In the genomic region with DNA sequence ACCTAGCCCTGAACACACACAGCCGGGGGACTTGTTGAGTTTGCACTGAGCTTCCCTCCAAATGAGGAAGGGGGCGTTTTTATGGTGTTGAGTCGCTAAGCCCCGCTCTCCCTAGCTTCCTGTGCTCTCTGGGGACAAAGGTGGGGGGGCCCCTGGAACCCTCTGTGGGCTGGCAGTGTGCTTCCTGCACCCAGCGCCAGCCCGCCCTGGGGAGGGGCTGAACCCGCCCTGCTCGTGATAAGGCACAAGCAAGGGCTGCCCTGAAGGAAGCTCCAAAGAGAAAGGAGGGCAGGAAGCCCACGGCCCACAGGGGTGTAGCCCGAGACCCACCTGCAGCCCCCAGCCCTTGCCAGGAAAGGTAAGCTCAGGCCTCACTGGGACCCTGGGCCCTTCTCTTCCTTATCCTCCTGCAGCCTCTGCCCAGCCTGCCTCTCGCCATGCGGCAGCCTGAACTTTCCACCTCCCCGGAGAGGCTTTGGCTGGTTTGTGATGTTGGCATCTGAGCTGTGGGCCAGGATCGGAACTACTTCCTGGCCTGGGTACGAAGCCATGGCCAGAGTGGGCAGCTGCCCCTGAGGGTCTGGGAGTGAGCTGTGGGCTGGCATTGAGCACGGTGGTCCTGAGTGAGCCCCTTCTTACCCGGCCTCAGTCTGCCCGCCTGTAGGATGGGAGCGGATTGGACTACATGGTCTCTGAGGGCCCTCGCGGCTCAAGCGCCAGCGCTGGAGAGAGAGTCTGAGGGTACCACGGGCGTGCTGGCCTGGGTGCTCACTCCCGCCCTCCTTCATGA, we compare ENCODE assay signal across 8 cellular contexts. TPM values are rescaled to one million over a fixed set of nuclear protein-coding genes. Genes with fewer than 3 reads are reported as not detected.
DNase-seq lines count a peak whose midpoint lies in the region; ATAC-seq and TF ChIP-seq lines count a peak whose summit lies in the region.

A gene (plus strand): TSS at position 265 of the 790 bp plus-strand sequence. CDS start 644 bp downstream, outside the sequence.

- H3K79me2 ChIP-seq in DOHH2 (ENCODE audit: control insufficient read depth, low read length), result peaks cover 40% of the 10 kb centered on the region

- no peaks in the 10 kb centered on the region; the same call in 1 of the 2 replicates for H4K20me1 ChIP-seq in DOHH2 (ENCODE audit: control insufficient read depth, insufficient read depth, low read depth, low read length)

- H3K9me3 ChIP-seq in DOHH2 (ENCODE audit: control insufficient read depth, insufficient read depth, low read length), result no peaks in the 10 kb centered on the region
- H3K9me3 ChIP-seq in HUES48 (ENCODE audit: control insufficient read depth, insufficient read depth, low read length), result no peaks in the 10 kb centered on the region
- no peaks in the 10 kb centered on the region for H3K9me3 ChIP-seq in vagina

- H3K27ac ChIP-seq in DOHH2 (ENCODE audit: low read depth, low read length) (peak within 1 kb of the TSS; percentile 95), HUES48 (ENCODE audit: low read depth, low read length) (peak within 1 kb of the TSS; percentile 42), vagina (peak within 1 kb of the TSS; percentile 76)

- H3K9me2 ChIP-seq in DOHH2 (replicated peaks; ENCODE audit: control insufficient read depth, low read length), result no peaks in the 10 kb centered on the region

- ATAC-seq in effector memory CD8-positive, alpha-beta T cell (replicated peaks), result peak; percentile 62
- no peak for ATAC-seq in GM19452 (IDR thresholded peaks at IDR 0.05; ENCODE audit: unreplicated experiment)

- H3K36me3 ChIP-seq in DOHH2 (ENCODE audit: control insufficient read depth, low read length) (peaks cover 85% of the 10 kb centered on the region), HUES48 (ENCODE audit: control insufficient read depth, insufficient read depth, low read length) (peaks cover 69% of the 10 kb centered on the region), vagina (peaks cover 0 to 25% of the 10 kb centered on the region in 2 donors)

- peak within 1 kb of the TSS; percentile 77 for H3K4me2 ChIP-seq in DOHH2 (ENCODE audit: low read length)

- TF ChIP-seq POLR2A in vagina (IDR thresholded peaks at IDR 0.05), result no peak

- H3K4me1 ChIP-seq in DOHH2 (ENCODE audit: control insufficient read depth, low read length) (peaks cover 88% of the 10 kb centered on the region), HUES48 (ENCODE audit: control insufficient read depth, insufficient read depth, low read length) (no peaks in the 10 kb centered on the region), vagina (peaks cover 27% of the 10 kb centered on the region)

- no peak for TF ChIP-seq CTCF in DOHH2 (IDR thresholded peaks at IDR 0.05; ENCODE audit: low read depth, low read length, poor library complexity, severe bottlenecking)
- TF ChIP-seq CTCF in osteocyte (IDR thresholded peaks at IDR 0.05), result no peak
- no peak for TF ChIP-seq CTCF in vagina (IDR thresholded peaks at IDR 0.05)

- peak within 1 kb of the TSS; percentile 12; the same call in 1 of the 2 replicates for H3K9ac ChIP-seq in HUES48 (ENCODE audit: low read depth, low read length)

- peak within 1 kb of the TSS; percentile 88 for H3K4me3 Mint-ChIP-seq in activated CD4-positive, alpha-beta T cell treated with anti-CD3 and anti-CD28 coated beads, Interleukin-2, amount 10 ng/mL, durations not matched to agents 24 days and 14 days
- peak within 1 kb of the TSS; percentile 90 to 96 for H3K4me3 Mint-ChIP-seq in effector memory CD8-positive, alpha-beta T cell
- H3K4me3 Mint-ChIP-seq in osteocyte (ENCODE audit: unreplicated experiment), result no peak within 1 kb of the TSS

- H3K36me3 Mint-ChIP-seq in activated CD4-positive, alpha-beta T cell treated with anti-CD3 and anti-CD28 coated beads, Interleukin-2, amount 10 ng/mL, durations not matched to agents 24 days and 14 days (ENCODE audit: low read depth), result peaks cover 71% of the 10 kb centered on the region
- H3K36me3 Mint-ChIP-seq in effector memory CD8-positive, alpha-beta T cell (ENCODE audit: insufficient read depth), result peaks cover 73% of the 10 kb centered on the region
- peaks cover 24% of the 10 kb centered on the region for H3K36me3 Mint-ChIP-seq in osteocyte (ENCODE audit: unreplicated experiment)

- peaks cover 30% of the 10 kb centered on the region for H3K4me1 Mint-ChIP-seq in activated CD4-positive, alpha-beta T cell treated with anti-CD3 and anti-CD28 coated beads, Interleukin-2, amount 10 ng/mL, durations not matched to agents 24 days and 14 days
- H3K4me1 Mint-ChIP-seq in effector memory CD8-positive, alpha-beta T cell (ENCODE audit: low read depth in 2 of 2), result peaks cover 39 to 41% of the 10 kb centered on the region in 2 donors
- H3K4me1 Mint-ChIP-seq in osteocyte (ENCODE audit: unreplicated experiment), result peaks cover 17% of the 10 kb centered on the region

- H3K27me3 Mint-ChIP-seq in activated CD4-positive, alpha-beta T cell treated with anti-CD3 and anti-CD28 coated beads, Interleukin-2, amount 10 ng/mL, durations not matched to agents 24 days and 14 days, result no peaks in the 10 kb centered on the region
- no peaks in the 10 kb centered on the region for H3K27me3 Mint-ChIP-seq in effector memory CD8-positive, alpha-beta T cell
- no peaks in the 10 kb centered on the region for H3K27me3 Mint-ChIP-seq in osteocyte (ENCODE audit: unreplicated experiment)

- H3K27me3 ChIP-seq in DOHH2 (ENCODE audit: control insufficient read depth, low read length) (no peaks in the 10 kb centered on the region), HUES48 (ENCODE audit: control insufficient read depth, insufficient read depth, low read length) (no peaks in the 10 kb centered on the region), vagina (no peaks in the 10 kb centered on the region)

- peak; percentile 93 for DNase-seq in activated CD4-positive, alpha-beta T cell treated with anti-CD3 and anti-CD28 coated beads, Interleukin-2, amount 10 ng/mL, durations not matched to agents 24 days and 14 days
- peak; percentile 49 to 57 (median 54) for DNase-seq in effector memory CD8-positive, alpha-beta T cell
- no peak for DNase-seq in osteocyte (ENCODE audit: extremely low spot score, unreplicated experiment)
- no peak for DNase-seq in vagina (ENCODE audit: extremely low spot score in 2 of 2)
- no peak for DNase-seq in NCI-H2029 (lab: John Stamatoyannopoulos, UW)

- H3K4me3 ChIP-seq in DOHH2 (ENCODE audit: low read length), result peak within 1 kb of the TSS; percentile 84
- H3K4me3 ChIP-seq in HUES48 (ENCODE audit: low read depth, low read length), result no peak within 1 kb of the TSS
- peak within 1 kb of the TSS; percentile 27 to 40 for H3K4me3 ChIP-seq in vagina

- peaks cover 29% of the 10 kb centered on the region for H3F3A ChIP-seq in DOHH2 (ENCODE audit: control insufficient read depth, insufficient read depth)

- H3K9me3 Mint-ChIP-seq in activated CD4-positive, alpha-beta T cell treated with anti-CD3 and anti-CD28 coated beads, Interleukin-2, amount 10 ng/mL, durations not matched to agents 24 days and 14 days, result no peaks in the 10 kb centered on the region
- no peaks in the 10 kb centered on the region for H3K9me3 Mint-ChIP-seq in effector memory CD8-positive, alpha-beta T cell
- H3K9me3 Mint-ChIP-seq in osteocyte (ENCODE audit: unreplicated experiment), result no peaks in the 10 kb centered on the region

- H3K27ac Mint-ChIP-seq in activated CD4-positive, alpha-beta T cell treated with anti-CD3 and anti-CD28 coated beads, Interleukin-2, amount 10 ng/mL, durations not matched to agents 24 days and 14 days, result peak within 1 kb of the TSS; percentile 92
- H3K27ac Mint-ChIP-seq in effector memory CD8-positive, alpha-beta T cell, result peak within 1 kb of the TSS; percentile 93 to 95
- peak within 1 kb of the TSS; percentile 80 for H3K27ac Mint-ChIP-seq in osteocyte (ENCODE audit: unreplicated experiment)

- intact Hi-C loops in activated CD4-positive, alpha-beta T cell treated with anti-CD3 and anti-CD28 coated beads, Interleukin-2, amount 10 ng/mL, durations not matched to agents 24 days and 14 days (cut with micrococcal nuclease), result loop anchor here (1.0 to 2.0 kb wide), 4 partner anchors 19 to 99 kb away; a partner anchor contains a TSS
- intact Hi-C loops in vagina (cut with DNase I), result loop anchor here (5.0 kb wide), 1 partner anchor 91 kb away; no protein-coding TSS in a partner anchor

RNA-seq across cellular contexts. Expression of the gene that starts here (rescaled TPM):
- 200 and 213 TPM in 2 replicates for total RNA-seq in activated CD4-positive, alpha-beta T cell treated with anti-CD3 and anti-CD28 coated beads, Interleukin-2, amount 10 ng/mL, durations not matched to agents 24 days and 14 days
- total RNA-seq in osteocyte (0.94 and 1.4 TPM in 2 replicates), vagina (24.3 TPM)

Comparison
In these comparisons a context has a peak if more than half of its experiments do, and no peak if none do; other contexts are left out.
1. RNA of the gene that starts here (total RNA-seq): 200 to 213 TPM in activated CD4-positive, alpha-beta T cell treated with anti-CD3 and anti-CD28 coated beads, Interleukin-2, amount 10 ng/mL, durations not matched to agents 24 days and 14 days and 24.3 TPM in vagina (single experiment); 0.94 to 1.4 TPM in osteocyte; every median in the first group is over 10 times any median in the second.
2. H3K27ac ChIP-seq: peak in every context shown above with its lines; median percentile 95 in DOHH2; 76 in vagina; 42 in HUES48.
3. DNase-seq: peak in activated CD4-positive, alpha-beta T cell treated with anti-CD3 and anti-CD28 coated beads, Interleukin-2, amount 10 ng/mL, durations not matched to agents 24 days and 14 days (single experiment) and effector memory CD8-positive, alpha-beta T cell (3 of 3); none in osteocyte (single experiment), vagina (0 of 2) and NCI-H2029 (single experiment).
4. Peak in every context shown above with its lines, with median percentiles within 50 percentile points of each other: H3K27ac Mint-ChIP-seq.